Comparison of ENCODE assay signal across 8 cellular contexts in the genomic region with DNA sequence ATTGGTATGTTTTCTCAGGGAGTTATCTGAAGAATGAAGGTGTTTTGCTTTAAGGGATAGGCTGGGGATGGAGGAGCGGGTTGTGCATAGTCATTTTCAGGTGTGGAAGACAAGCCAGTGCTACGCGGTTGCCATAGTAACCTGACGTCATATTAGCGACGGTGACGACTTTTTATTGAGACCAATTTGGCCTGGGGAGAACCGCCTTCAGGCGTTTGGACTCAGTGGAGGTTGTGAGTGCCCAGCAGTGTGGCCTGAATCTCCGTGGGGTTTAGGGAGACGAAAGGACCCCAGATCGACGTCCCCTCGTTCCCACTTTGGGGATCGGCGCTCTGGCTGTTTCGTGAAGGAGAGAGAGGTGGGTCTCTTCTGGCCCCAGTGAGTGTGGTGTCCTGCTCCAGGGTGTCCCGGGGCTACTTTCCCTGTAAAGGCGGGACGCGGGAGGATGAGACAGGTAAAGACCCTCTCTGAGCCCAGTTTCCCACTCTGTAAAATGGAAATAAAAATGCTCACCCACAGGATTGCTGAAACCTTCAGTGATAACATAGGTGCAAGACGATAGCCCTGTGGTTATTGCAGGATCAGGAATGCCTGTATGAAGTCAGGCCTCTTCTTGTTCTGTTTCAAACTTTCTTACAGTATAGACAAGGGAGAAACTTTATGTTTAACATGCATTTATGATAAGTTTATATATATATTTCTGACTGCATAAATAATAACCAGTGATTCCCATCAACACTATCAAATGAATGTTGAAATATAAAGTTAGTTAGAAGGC.
DNase-seq lines count a peak whose midpoint lies in the region; ATAC-seq and TF ChIP-seq lines count a peak whose summit lies in the region.

No MANE protein-coding gene starts in this region.

- peak; percentile 56 for TF ChIP-seq POLR2A in GM18951 (IDR thresholded peaks at IDR 0.05; ENCODE audit: extremely low read depth, insufficient read depth, insufficient read length)

- in situ Hi-C loops in GM18951 (cut with MboI; ENCODE audit: low sequenced_read_pairs, unreplicated experiment): no loop called here

- TF ChIP-seq CTCF in AG10803 (conservative IDR thresholded peaks at IDR 0.05; ENCODE audit: low read length) (no peak), choroid plexus epithelial cell (conservative IDR thresholded peaks at IDR 0.05; ENCODE audit: low read depth, low read length) (no peak)

- DNase-seq in AG10803 (ENCODE audit: low read depth) (peak; percentile 82), NCI-H2227 treated with DMSO at 0.1 percent for 48 hours (lab: John Stamatoyannopoulos, UW) (peak; percentile 96), choroid plexus epithelial cell (ENCODE audit: low read depth) (peak; percentile 91), kidney tubule cell (ENCODE audit: low spot score) (peak; percentile 90)
- DNase-seq in stimulated activated CD4-positive, alpha-beta T cell treated with anti-CD3 and anti-CD28 coated beads, Interleukin-1b, Interleukin-23, amount 100 ng/mL, for 24 hours (ENCODE audit: low read depth in 4 of 4, low spot score in 1 of 4): peak; percentile 49 to 63 (median 56)

- ATAC-seq in HG03175 (IDR thresholded peaks at IDR 0.05; ENCODE audit: unreplicated experiment): peak; percentile 97
- ATAC-seq in activated CD4-positive, CD25-positive, alpha-beta regulatory T cell treated with anti-CD3 and anti-CD28 coated beads, Interleukin-2, amount 50 U/mL, for 24 hours: peak; percentile 84 to 85

- H3K4me3 ChIP-seq in AG10803 (ENCODE audit: low read length) (peak overlapping the region; percentile 74), choroid plexus epithelial cell (ENCODE audit: low read depth, low read length) (peak overlapping the region; percentile 79)

Comparison
In these comparisons a context has a peak if more than half of its experiments do, and no peak if none do; other contexts are left out.
1. Peak in every context shown above with its lines: DNase-seq, ATAC-seq and H3K4me3 ChIP-seq.